ENCODE assay signal across 8 cellular contexts in the genomic region with DNA sequence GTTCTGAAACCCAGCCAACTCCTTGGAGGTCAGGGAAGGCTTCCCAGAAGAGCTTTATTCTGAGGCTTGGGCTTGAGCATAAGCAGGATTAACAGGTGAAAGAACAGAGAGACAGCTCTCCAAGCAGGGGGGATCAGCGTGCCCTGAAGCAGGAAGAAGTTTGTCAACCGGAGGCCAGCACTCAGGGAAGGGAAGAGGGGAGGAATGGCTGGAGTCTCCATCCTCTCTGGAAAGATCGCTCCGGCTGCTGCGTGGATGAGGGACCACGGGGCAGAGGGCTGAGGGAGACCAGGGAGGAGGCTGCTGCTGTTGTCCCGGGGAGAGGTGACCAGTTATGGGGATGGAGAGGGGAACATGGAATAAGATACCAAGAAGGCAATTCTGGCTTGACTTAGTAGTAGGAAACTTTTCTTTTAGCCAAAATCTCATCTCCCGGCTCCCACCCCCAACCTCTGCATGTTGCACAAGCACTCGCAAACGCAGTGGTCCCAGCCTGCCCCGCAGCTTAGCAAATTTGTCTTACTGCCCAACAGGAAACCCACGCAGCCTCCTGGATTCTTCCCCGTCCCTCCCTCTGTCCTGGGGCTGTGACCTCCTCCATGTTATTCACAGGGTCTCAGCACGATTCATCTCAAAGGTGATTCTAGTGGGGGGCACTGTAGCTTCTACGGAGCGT. TPM values are rescaled to one million over a fixed set of nuclear protein-coding genes. Genes with fewer than 3 reads are reported as not detected.
DNase-seq lines count a peak whose midpoint lies in the region; ATAC-seq and TF ChIP-seq lines count a peak whose summit lies in the region.

No MANE protein-coding gene starts in this region.

- no peaks in the 10 kb centered on the region for H3K27me3 ChIP-seq in stomach

- peak overlapping the region; percentile 87 to 92 for H3K4me3 Mint-ChIP-seq in activated T-cell treated with anti-CD3 and anti-CD28 coated beads, Interleukin-2, amount 50 U/mL, for 72 hours
- H3K4me3 Mint-ChIP-seq in immature natural killer cell = peak overlapping the region; percentile 84 to 90 (median 88)

- H3K27ac ChIP-seq in stomach = peak overlapping the region; percentile 34 to 93 (median 90)

- H3K9me3 ChIP-seq in stomach = no peaks in the 10 kb centered on the region

- H3K36me3 ChIP-seq in stomach = no peaks in the 10 kb centered on the region

- TF ChIP-seq CTCF in stomach (IDR thresholded peaks at IDR 0.05) = no peak

- peaks cover 31 to 66% (median 44%) of the 10 kb centered on the region in 4 donors for H3K4me1 ChIP-seq in stomach

- no peak for TF ChIP-seq EP300 in stomach (IDR thresholded peaks at IDR 0.05)

- intact Hi-C loops in stomach (cut with DNase I; ENCODE audit: low total_unique reads) = no loop called here

- DNase-seq in NCI-H510A treated with DMSO at 0.1 percent for 48 hours (lab: John Stamatoyannopoulos, UW) = peak; percentile 28
- DNase-seq in NCI-H510A (lab: John Stamatoyannopoulos, UW) = no peak
- DNase-seq in activated T-cell treated with anti-CD3 and anti-CD28 coated beads, Interleukin-2, amount 50 U/mL, for 72 hours = no peak
- no peak for DNase-seq in immature natural killer cell
- DNase-seq in stomach = no peak
- DNase-seq in activated CD8-positive, alpha-beta memory T cell treated with anti-CD3 and anti-CD28 coated beads, Interleukin-2, amount 50 U/mL, for 48 hours = no peak

- H3K4me3 ChIP-seq in stomach = peak overlapping the region; percentile 55 to 75 (median 68)

- peaks cover 48% of the 10 kb centered on the region for H3K4me1 Mint-ChIP-seq in activated T-cell treated with anti-CD3 and anti-CD28 coated beads, Interleukin-2, amount 50 U/mL, for 72 hours (ENCODE audit: low read depth)
- peaks cover 51 to 59% of the 10 kb centered on the region in 2 donors for H3K4me1 Mint-ChIP-seq in immature natural killer cell

- no peak for ATAC-seq in activated T-cell treated with anti-CD3 and anti-CD28 coated beads, Interleukin-2, amount 50 U/mL, for 72 hours (replicated peaks in 1 of 2)
- ATAC-seq in GM19328 (IDR thresholded peaks at IDR 0.05; ENCODE audit: unreplicated experiment) (no peak), HG03378 (IDR thresholded peaks at IDR 0.05; ENCODE audit: unreplicated experiment) (no peak)

- no peak for TF ChIP-seq POLR2A in stomach (IDR thresholded peaks at IDR 0.05)

- H3K9me3 Mint-ChIP-seq in activated T-cell treated with anti-CD3 and anti-CD28 coated beads, Interleukin-2, amount 50 U/mL, for 72 hours = peaks cover 0 to 4% of the 10 kb centered on the region in 2 donors
- peaks cover 0 to 2% (median 0%) of the 10 kb centered on the region in 6 donors for H3K9me3 Mint-ChIP-seq in immature natural killer cell

- H3K27me3 Mint-ChIP-seq in activated T-cell treated with anti-CD3 and anti-CD28 coated beads, Interleukin-2, amount 50 U/mL, for 72 hours (ENCODE audit: low read depth) = peaks cover 6% of the 10 kb centered on the region
- H3K27me3 Mint-ChIP-seq in immature natural killer cell (ENCODE audit: low read depth in 3 of 3) = peaks cover 18 to 33% (median 22%) of the 10 kb centered on the region in 3 donors

- 11 to 22% (median 15%) methylated on average over 16 of the region's 16 CpGs for WGBS in stomach, 5 donors

- peak overlapping the region; percentile 85 for H3K27ac Mint-ChIP-seq in activated T-cell treated with anti-CD3 and anti-CD28 coated beads, Interleukin-2, amount 50 U/mL, for 72 hours
- peak overlapping the region; percentile 84 to 93 (median 89) for H3K27ac Mint-ChIP-seq in immature natural killer cell

- H3K36me3 Mint-ChIP-seq in activated T-cell treated with anti-CD3 and anti-CD28 coated beads, Interleukin-2, amount 50 U/mL, for 72 hours (ENCODE audit: insufficient read depth in 2 of 2) = peaks cover 3 to 13% of the 10 kb centered on the region in 2 donors
- peaks cover 4 to 8% (median 7%) of the 10 kb centered on the region in 3 donors for H3K36me3 Mint-ChIP-seq in immature natural killer cell

RNA-seq across cellular contexts. Expression of a gene that starts 1.2 kb away (rescaled TPM):
- total RNA-seq in activated T-cell treated with anti-CD3 and anti-CD28 coated beads, Interleukin-2, amount 50 U/mL, for 72 hours = 10 to 100 TPM; 33.8 to 48.8 TPM
- polyA plus RNA-seq in immature natural killer cell = 10 to 100 TPM in 2 of 3 donors, under 1 TPM in 1; 0.66 to 34.9 (median 11.9) TPM
- total RNA-seq in stomach = 100 to 1,000 TPM in 1 of 5 donors, 10 to 100 TPM in 4; 10.1 to 172 (median 22.9) TPM
- 1 to 10 TPM; 2.3 to 6.0 (median 3.2) TPM for polyA plus RNA-seq in stomach

RNA-seq across cellular contexts. Expression of a gene that starts 21.4 kb away (rescaled TPM):
- not detected for total RNA-seq in activated T-cell treated with anti-CD3 and anti-CD28 coated beads, Interleukin-2, amount 50 U/mL, for 72 hours
- polyA plus RNA-seq in immature natural killer cell (not detected), stomach (not detected)
- not detected for total RNA-seq in stomach
